10 cellular contexts compared by ENCODE assay signal in the genomic region with DNA sequence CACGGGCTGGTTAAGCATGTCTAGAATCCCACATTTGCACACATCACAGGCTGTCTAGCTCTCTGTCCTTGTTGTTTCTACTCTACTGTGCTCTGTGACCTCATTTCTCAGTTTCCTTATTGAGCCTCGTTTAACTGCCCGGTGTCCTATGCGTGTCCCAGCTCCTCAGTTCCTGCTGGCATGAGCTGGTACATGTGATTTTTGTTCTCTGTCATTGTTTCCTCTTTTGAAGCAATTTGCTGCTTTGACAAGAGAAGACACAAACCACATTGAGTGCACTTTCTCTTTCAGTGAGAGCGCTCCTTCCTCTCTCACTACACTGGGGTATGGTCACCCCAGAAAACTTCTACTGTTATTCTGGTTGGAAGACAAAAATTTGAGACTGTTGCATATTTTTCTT.
DNase-seq lines count a peak whose midpoint lies in the region; ATAC-seq and TF ChIP-seq lines count a peak whose summit lies in the region.
"Had no signal": no experiment of that assay in that cellular context is flagged by ENCODE, and none has a peak within 500 bp of the region (broad histone marks: within the 10 kb centered on the region; RNA-seq: fewer than 3 reads in every experiment).

No MANE protein-coding gene starts in this region.

- no peaks in the 10 kb centered on the region for H3K9me3 ChIP-seq in adrenal gland (replicated peaks in 1 of 3)
- H3K9me3 ChIP-seq in prostate gland: no peaks in the 10 kb centered on the region
- H3K9me3 ChIP-seq: thoracic aorta had no signal

- ATAC-seq in GM19452 (IDR thresholded peaks at IDR 0.05; ENCODE audit: unreplicated experiment) (peak; percentile 94), HG03095 (IDR thresholded peaks at IDR 0.05; ENCODE audit: unreplicated experiment) (peak; percentile 90)
- no peak for ATAC-seq in effector memory CD8-positive, alpha-beta T cell (replicated peaks)

- no peak overlapping the region for H3K4me3 Mint-ChIP-seq in effector memory CD8-positive, alpha-beta T cell

- 57 to 74% (median 64%) methylated on average over 5 of the region's 5 CpGs for WGBS in adrenal gland, 4 donors
- WGBS in prostate gland: 49% methylated on average over 5 of the region's 5 CpGs

- H3K27ac ChIP-seq in adrenal gland (no peak overlapping the region), prostate gland (no peak overlapping the region)
- H3K27ac ChIP-seq: thoracic aorta had no signal

- H3K4me1 ChIP-seq in adrenal gland (replicated peaks in 1 of 2) (no peaks in the 10 kb centered on the region), prostate gland (replicated peaks) (no peaks in the 10 kb centered on the region)

- H3K36me3 Mint-ChIP-seq in effector memory CD8-positive, alpha-beta T cell (ENCODE audit: insufficient read depth): no peaks in the 10 kb centered on the region

- no peaks in the 10 kb centered on the region for H3K9me3 Mint-ChIP-seq in effector memory CD8-positive, alpha-beta T cell

- TF ChIP-seq POLR2A in adrenal gland (IDR thresholded peaks at IDR 0.05) (no peak), prostate gland (IDR thresholded peaks at IDR 0.05) (no peak)

- H3K27me3 Mint-ChIP-seq in effector memory CD8-positive, alpha-beta T cell: peaks cover 0 to 10% of the 10 kb centered on the region in 2 donors

- no peak overlapping the region for H3K27ac Mint-ChIP-seq in effector memory CD8-positive, alpha-beta T cell

- peaks cover 0 to 1% of the 10 kb centered on the region in 2 donors for H3K4me1 Mint-ChIP-seq in effector memory CD8-positive, alpha-beta T cell (ENCODE audit: low read depth in 2 of 2)

- H3K36me3 ChIP-seq in adrenal gland (replicated peaks in 1 of 2) (no peaks in the 10 kb centered on the region), prostate gland (no peaks in the 10 kb centered on the region)
- H3K36me3 ChIP-seq: thoracic aorta had no signal

- no peak overlapping the region for H3K4me3 ChIP-seq in adrenal gland
- no peak overlapping the region for H3K4me3 ChIP-seq in prostate gland
- H3K4me3 ChIP-seq: thoracic aorta had no signal

- intact Hi-C loops in adrenal gland (cut with DNase I): no loop called here
- intact Hi-C loops in prostate gland (cut with DNase I): no loop called here

- TF ChIP-seq CTCF in GM13976 (IDR thresholded peaks at IDR 0.05; ENCODE audit: borderline replicate concordance, control extremely low read depth, extremely low read depth, insufficient read depth, missing control alignments) (no peak), adrenal gland (IDR thresholded peaks at IDR 0.05) (no peak), prostate gland (IDR thresholded peaks at IDR 0.05) (no peak)

- in situ Hi-C loops in GM13976 (cut with MboI; ENCODE audit: low sequenced_read_pairs, unreplicated experiment): no loop called here

- no peaks in the 10 kb centered on the region for H3K27me3 ChIP-seq in adrenal gland
- H3K27me3 ChIP-seq in prostate gland (replicated peaks; ENCODE audit: insufficient read depth): no peaks in the 10 kb centered on the region

- peak; percentile 30 for DNase-seq in GM13976 (ENCODE audit: low spot score)
- peak in 4 of 7 donors; percentile 14 to 54 (median 32) for DNase-seq in adrenal gland
- no peak for DNase-seq in effector memory CD8-positive, alpha-beta T cell
- no peak for DNase-seq in prostate gland (ENCODE audit: low spot score)
- DNase-seq in NCI-H526 treated with DMSO at 0.1 percent for 48 hours (lab: John Stamatoyannopoulos, UW): no peak
- DNase-seq in hepatic stellate cell (ENCODE audit: low spot score): no peak
- DNase-seq: Karpas-422 had no signal

Comparison
In these comparisons a context has a peak if more than half of its experiments do, and no peak if none do; other contexts are left out.
1. DNase-seq: peak in GM13976 (single experiment) and adrenal gland (4 of 7); none in effector memory CD8-positive, alpha-beta T cell (0 of 3), prostate gland (single experiment), NCI-H526 treated with DMSO at 0.1 percent for 48 hours (single experiment) and hepatic stellate cell (single experiment).